ENCODE assay signal across 1 cellular context in genomic region chr14:55607386-55607785, GRCh38.
TF ChIP-seq lines count a peak whose summit lies in the region.

No MANE protein-coding gene starts in this region.

TF ChIP-seq in A549, 52 proteins besides CTCF, POLR2A, EP300 and RAD21 (continued from another document):
- no peak for TF ChIP-seq ELK1 (IDR thresholded peaks at IDR 0.05; ENCODE audit: low read depth, low read length)
- TF ChIP-seq NFE2L2 (conservative IDR thresholded peaks at IDR 0.05; ENCODE audit: low read length): no peak
- TF ChIP-seq HDAC2 (IDR thresholded peaks at IDR 0.05): no peak
- TF ChIP-seq RARB (CRISPR knock-in tag; IDR thresholded peaks at IDR 0.05): no peak
- TF ChIP-seq ZNF302 (CRISPR knock-in tag; IDR thresholded peaks at IDR 0.05): no peak
- TF ChIP-seq MAX (IDR thresholded peaks at IDR 0.05): no peak
- TF ChIP-seq MAFK (IDR thresholded peaks at IDR 0.05; ENCODE audit: partially characterized antibody): no peak
- no peak for TF ChIP-seq EHMT2 (IDR thresholded peaks at IDR 0.05; ENCODE audit: low read depth)
- TF ChIP-seq POLR2AphosphoS2 (conservative IDR thresholded peaks at IDR 0.05; ENCODE audit: low read length): no peak
- no peak for TF ChIP-seq NR3C1 (IDR thresholded peaks at IDR 0.05)
- no peak for TF ChIP-seq BCL3 (IDR thresholded peaks at IDR 0.05)
- no peak for TF ChIP-seq HOXB5 (CRISPR knock-in tag; IDR thresholded peaks at IDR 0.05)
- TF ChIP-seq PHF8 (IDR thresholded peaks at IDR 0.05; ENCODE audit: borderline replicate concordance, low read depth): no peak
- no peak for TF ChIP-seq TFCP2L1 (CRISPR knock-in tag; IDR thresholded peaks at IDR 0.05)
